Comparison of ENCODE assay signal across 22 cellular contexts in the genomic region with DNA sequence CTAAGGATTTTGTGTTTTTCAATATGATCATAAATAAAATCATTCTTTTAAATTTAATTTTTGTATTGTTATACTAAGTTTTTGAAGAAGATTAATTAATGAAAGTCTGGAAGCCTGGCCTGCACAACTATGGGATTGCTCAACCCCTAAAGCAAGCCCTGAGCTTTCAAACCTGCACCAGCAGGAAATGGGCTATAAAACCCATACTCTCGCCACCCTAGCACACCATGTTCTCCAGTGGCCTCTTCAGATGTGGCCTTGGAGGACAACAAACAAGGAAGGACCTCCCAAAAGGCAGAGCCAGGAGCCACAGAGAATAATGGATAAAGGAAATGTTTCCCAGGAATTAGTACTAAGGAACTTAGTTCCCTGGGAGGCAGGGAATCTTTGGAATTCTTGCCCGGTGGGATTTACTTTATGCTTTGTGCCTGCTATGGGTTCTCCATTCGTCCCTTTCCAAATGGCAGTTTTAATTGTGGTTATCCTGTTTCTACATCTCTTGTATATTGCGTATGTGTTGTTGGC.
DNase-seq lines count a peak whose midpoint lies in the region; ATAC-seq and TF ChIP-seq lines count a peak whose summit lies in the region.
"Had no signal": no experiment of that assay in that cellular context is flagged by ENCODE, and none has a peak within 500 bp of the region (broad histone marks: within the 10 kb centered on the region; RNA-seq: fewer than 3 reads in every experiment).

No MANE protein-coding gene starts in this region.

- peak overlapping the region in 1 of 8 donors; percentile 5 for H3K4me3 ChIP-seq in spleen
- no peak overlapping the region for H3K4me3 ChIP-seq in prostate gland
- H3K4me3 ChIP-seq: GM12878, heart right ventricle, skin epidermis, thyroid gland had no signal

- WGBS in spleen, 5 donors = 40 to 76% (median 64%) methylated on average over 4 of the region's 4 CpGs
- 76% methylated on average over 4 of the region's 4 CpGs for WGBS in prostate gland

- H3K4me3 Mint-ChIP-seq in endothelial cell (ENCODE audit: unreplicated experiment) = peak overlapping the region; percentile 39
- no peak overlapping the region for H3K4me3 Mint-ChIP-seq in activated T-helper 1 cell treated with anti-CD3 and anti-CD28 coated beads, Interleukin-12 subunit alpha, Interleukin-12 subunit beta, Interleukin-2, Interleukin-4 antibody, amounts not matched to agents 30 ng/mL and 10 ng/mL and 1 ng/mL, durations not matched to agents 14 hours and 24 hours and 36 hours
- H3K4me3 Mint-ChIP-seq: dendritic cell treated with granulocyte-macrophage colony-stimulating factor and Interleukin-4, amounts not matched to agents 40 ng/mL and 50 ng/mL, for 4 days; neural crest cell had no signal

- peaks cover 6% of the 10 kb centered on the region for H3K27me3 Mint-ChIP-seq in endothelial cell (ENCODE audit: unreplicated experiment)
- H3K27me3 Mint-ChIP-seq in activated T-helper 1 cell treated with anti-CD3 and anti-CD28 coated beads, Interleukin-12 subunit alpha, Interleukin-12 subunit beta, Interleukin-2, Interleukin-4 antibody, amounts not matched to agents 30 ng/mL and 10 ng/mL and 1 ng/mL, durations not matched to agents 14 hours and 24 hours and 36 hours (ENCODE audit: insufficient read depth) = peaks cover 3% of the 10 kb centered on the region
- H3K27me3 Mint-ChIP-seq: dendritic cell treated with granulocyte-macrophage colony-stimulating factor and Interleukin-4, amounts not matched to agents 40 ng/mL and 50 ng/mL, for 4 days had no signal

- no peaks in the 10 kb centered on the region for H3K9me3 ChIP-seq in spleen
- H3K9me3 ChIP-seq in prostate gland = no peaks in the 10 kb centered on the region
- H3K9me3 ChIP-seq: BE2C, heart right ventricle, thyroid gland had no signal

- TF ChIP-seq CTCF in endothelial cell (IDR thresholded peaks at IDR 0.05; ENCODE audit: unreplicated experiment) = no peak
- no peak for TF ChIP-seq CTCF in spleen (IDR thresholded peaks at IDR 0.05 in 8 of 11, conservative IDR thresholded peaks at IDR 0.05 in 3 of 11)
- TF ChIP-seq CTCF in prostate gland (IDR thresholded peaks at IDR 0.05) = no peak

- no peaks in the 10 kb centered on the region for H3K36me3 Mint-ChIP-seq in endothelial cell (ENCODE audit: low read depth, unreplicated experiment)
- no peaks in the 10 kb centered on the region for H3K36me3 Mint-ChIP-seq in activated T-helper 1 cell treated with anti-CD3 and anti-CD28 coated beads, Interleukin-12 subunit alpha, Interleukin-12 subunit beta, Interleukin-2, Interleukin-4 antibody, amounts not matched to agents 30 ng/mL and 10 ng/mL and 1 ng/mL, durations not matched to agents 14 hours and 24 hours and 36 hours (ENCODE audit: low read depth)

- H3K4me1 ChIP-seq in spleen (peaks cover 0 to 46% (median 9%) of the 10 kb centered on the region in 6 donors), prostate gland (replicated peaks) (peaks cover 2% of the 10 kb centered on the region)
- H3K4me1 ChIP-seq: BE2C had no signal

- H3K27me3 ChIP-seq in spleen (replicated peaks in 1 of 7) = no peaks in the 10 kb centered on the region
- no peaks in the 10 kb centered on the region for H3K27me3 ChIP-seq in prostate gland (replicated peaks; ENCODE audit: insufficient read depth)
- H3K27me3 ChIP-seq: BE2C, heart right ventricle, thyroid gland had no signal

- H3K27ac Mint-ChIP-seq in endothelial cell (ENCODE audit: unreplicated experiment) = peak overlapping the region; percentile 99
- no peak overlapping the region for H3K27ac Mint-ChIP-seq in activated T-helper 1 cell treated with anti-CD3 and anti-CD28 coated beads, Interleukin-12 subunit alpha, Interleukin-12 subunit beta, Interleukin-2, Interleukin-4 antibody, amounts not matched to agents 30 ng/mL and 10 ng/mL and 1 ng/mL, durations not matched to agents 14 hours and 24 hours and 36 hours
- H3K27ac Mint-ChIP-seq: dendritic cell treated with granulocyte-macrophage colony-stimulating factor and Interleukin-4, amounts not matched to agents 40 ng/mL and 50 ng/mL, for 4 days had no signal

- no peaks in the 10 kb centered on the region for H3K9me3 Mint-ChIP-seq in endothelial cell (ENCODE audit: unreplicated experiment)
- H3K9me3 Mint-ChIP-seq in activated T-helper 1 cell treated with anti-CD3 and anti-CD28 coated beads, Interleukin-12 subunit alpha, Interleukin-12 subunit beta, Interleukin-2, Interleukin-4 antibody, amounts not matched to agents 30 ng/mL and 10 ng/mL and 1 ng/mL, durations not matched to agents 14 hours and 24 hours and 36 hours = no peaks in the 10 kb centered on the region
- H3K9me3 Mint-ChIP-seq: dendritic cell treated with granulocyte-macrophage colony-stimulating factor and Interleukin-4, amounts not matched to agents 40 ng/mL and 50 ng/mL, for 4 days had no signal

- H3K36me3 ChIP-seq in spleen (no peaks in the 10 kb centered on the region), prostate gland (no peaks in the 10 kb centered on the region)
- H3K36me3 ChIP-seq: BE2C, heart right ventricle, thyroid gland had no signal

- H3K27ac ChIP-seq in spleen = peak overlapping the region in 5 of 8 donors; percentile 29 to 86 (median 50)
- H3K27ac ChIP-seq in prostate gland = no peak overlapping the region
- H3K27ac ChIP-seq: heart right ventricle, thyroid gland had no signal

- TF ChIP-seq POLR2A in spleen (IDR thresholded peaks at IDR 0.05) = no peak
- no peak for TF ChIP-seq POLR2A in prostate gland (IDR thresholded peaks at IDR 0.05)

- peak; percentile 28 for DNase-seq in SIG-M5 treated with dmso at 0.1 percent for 504 hours (lab: John Stamatoyannopoulos, UW; ENCODE audit: unreplicated experiment)
- no peak for DNase-seq in SIG-M5 (lab: John Stamatoyannopoulos, UW)
- DNase-seq in NOMO-1 treated with DMSO at 0.1 percent for 48 hours (lab: John Stamatoyannopoulos, UW; ENCODE audit: unreplicated experiment) = peak; percentile 48
- DNase-seq in endothelial cell (ENCODE audit: low spot score) = no peak
- peak; percentile 17 for DNase-seq in spleen
- DNase-seq in prostate gland (ENCODE audit: low spot score) = no peak
- no peak for DNase-seq in activated T-helper 1 cell treated with anti-CD3 and anti-CD28 coated beads, Interleukin-12 subunit alpha, Interleukin-12 subunit beta, Interleukin-2, Interleukin-4 antibody, amounts not matched to agents 30 ng/mL and 10 ng/mL and 1 ng/mL, durations not matched to agents 14 hours and 24 hours and 36 hours (ENCODE audit: low spot score)
- DNase-seq: activated naive CD4-positive, alpha-beta T cell treated with anti-CD3 and anti-CD28 coated beads, Interleukin-2, amount 50 U/mL, for 16 hours; activated T-cell treated with anti-CD3 and anti-CD28 coated beads, Interleukin-2, amount 50 U/mL, for 48 hours; BE2C; DMS79 treated with DMSO at 0.1 percent for 48 hours; heart right ventricle; NCI-H146; NCI-H2171; NCI-H524 treated with DMSO at 0.1 percent for 48 hours; stimulated activated naive CD8-positive, alpha-beta T cell treated with anti-CD3 and anti-CD28 coated beads, Interleukin-15, Interleukin-2, amounts not matched to agents 100 U/mL and 50 U/mL, for 24 hours; thyroid gland had no signal

- no peak for ATAC-seq in HG03039 (IDR thresholded peaks at IDR 0.05; ENCODE audit: unreplicated experiment)
- ATAC-seq: GM12878; heart right ventricle; stimulated activated naive CD8-positive, alpha-beta T cell treated with anti-CD3 and anti-CD28 coated beads, Interleukin-15, Interleukin-2, amounts not matched to agents 100 U/mL and 50 U/mL, for 24 hours had no signal

- intact Hi-C loops in spleen (cut with DNase I; ENCODE audit: low total_unique reads) = no loop called here
- intact Hi-C loops in prostate gland (cut with DNase I) = no loop called here
- intact Hi-C loops in activated T-helper 1 cell treated with anti-CD3 and anti-CD28 coated beads, Interleukin-12 subunit alpha, Interleukin-12 subunit beta, Interleukin-2, Interleukin-4 antibody, amounts not matched to agents 30 ng/mL and 10 ng/mL and 1 ng/mL, durations not matched to agents 14 hours and 24 hours and 36 hours (cut with micrococcal nuclease) = no loop called here

- peaks cover 41% of the 10 kb centered on the region for H3K4me1 Mint-ChIP-seq in endothelial cell (ENCODE audit: unreplicated experiment)
- no peaks in the 10 kb centered on the region for H3K4me1 Mint-ChIP-seq in activated T-helper 1 cell treated with anti-CD3 and anti-CD28 coated beads, Interleukin-12 subunit alpha, Interleukin-12 subunit beta, Interleukin-2, Interleukin-4 antibody, amounts not matched to agents 30 ng/mL and 10 ng/mL and 1 ng/mL, durations not matched to agents 14 hours and 24 hours and 36 hours (ENCODE audit: low read depth)

Comparison
In these comparisons a context has a peak if more than half of its experiments do, and no peak if none do; other contexts are left out.
1. DNase-seq: peak in SIG-M5 treated with dmso at 0.1 percent for 504 hours (single experiment), NOMO-1 treated with DMSO at 0.1 percent for 48 hours (single experiment) and spleen (single experiment); none in SIG-M5 (single experiment), endothelial cell (single experiment), prostate gland (single experiment) and activated T-helper 1 cell treated with anti-CD3 and anti-CD28 coated beads, Interleukin-12 subunit alpha, Interleukin-12 subunit beta, Interleukin-2, Interleukin-4 antibody, amounts not matched to agents 30 ng/mL and 10 ng/mL and 1 ng/mL, durations not matched to agents 14 hours and 24 hours and 36 hours (single experiment).
2. H3K27ac ChIP-seq: peak in spleen (5 of 8); none in prostate gland (0 of 2).